In genomic region chr7:130958846-130959245, GRCh38 we compare ENCODE assay signal across 16 cellular contexts.
DNase-seq lines count a peak whose midpoint lies in the region; ATAC-seq, FAIRE-seq and TF ChIP-seq lines count a peak whose summit lies in the region.
"Had no signal": no experiment of that assay in that cellular context is flagged by ENCODE, and none has a peak within 500 bp of the region (broad histone marks: within the 10 kb centered on the region; RNA-seq: fewer than 3 reads in every experiment).

No MANE protein-coding gene starts in this region.

- peaks cover 56% of the 10 kb centered on the region for H3K36me3 Mint-ChIP-seq in activated naive CD4-positive, alpha-beta T cell treated with anti-CD3 and anti-CD28 coated beads, Interleukin-2, amount 10 ng/mL, durations not matched to agents 7 days and 5 days
- peaks cover 4% of the 10 kb centered on the region for H3K36me3 Mint-ChIP-seq in IgD-negative memory B cell
- H3K36me3 Mint-ChIP-seq in activated T-helper 1 cell treated with anti-CD3 and anti-CD28 coated beads, Interleukin-12 subunit alpha, Interleukin-12 subunit beta, Interleukin-2, Interleukin-4 antibody, amounts not matched to agents 30 ng/mL and 10 ng/mL and 1 ng/mL, durations not matched to agents 14 hours and 24 hours and 36 hours (ENCODE audit: low read depth): peaks cover 58% of the 10 kb centered on the region

- peaks cover 0 to 64% of the 10 kb centered on the region in 2 donors for H3K36me3 ChIP-seq in gastrocnemius medialis
- H3K36me3 ChIP-seq: ovary had no signal

- no peaks in the 10 kb centered on the region for H3K27me3 Mint-ChIP-seq in activated naive CD4-positive, alpha-beta T cell treated with anti-CD3 and anti-CD28 coated beads, Interleukin-2, amount 10 ng/mL, durations not matched to agents 7 days and 5 days
- no peaks in the 10 kb centered on the region for H3K27me3 Mint-ChIP-seq in IgD-negative memory B cell
- no peaks in the 10 kb centered on the region for H3K27me3 Mint-ChIP-seq in activated T-helper 1 cell treated with anti-CD3 and anti-CD28 coated beads, Interleukin-12 subunit alpha, Interleukin-12 subunit beta, Interleukin-2, Interleukin-4 antibody, amounts not matched to agents 30 ng/mL and 10 ng/mL and 1 ng/mL, durations not matched to agents 14 hours and 24 hours and 36 hours (ENCODE audit: insufficient read depth)

- ATAC-seq in gastrocnemius medialis (no peak), HG02870 (IDR thresholded peaks at IDR 0.05; ENCODE audit: unreplicated experiment) (no peak)
- ATAC-seq: PC-3 had no signal

- peak overlapping the region; percentile 90 for H3K4me3 Mint-ChIP-seq in activated naive CD4-positive, alpha-beta T cell treated with anti-CD3 and anti-CD28 coated beads, Interleukin-2, amount 10 ng/mL, durations not matched to agents 7 days and 5 days
- H3K4me3 Mint-ChIP-seq in IgD-negative memory B cell: peak overlapping the region; percentile 8 to 89 (median 80)
- peak overlapping the region; percentile 92 for H3K4me3 Mint-ChIP-seq in activated T-helper 1 cell treated with anti-CD3 and anti-CD28 coated beads, Interleukin-12 subunit alpha, Interleukin-12 subunit beta, Interleukin-2, Interleukin-4 antibody, amounts not matched to agents 30 ng/mL and 10 ng/mL and 1 ng/mL, durations not matched to agents 14 hours and 24 hours and 36 hours

- in situ Hi-C loops in gastrocnemius medialis (cut with MboI; ENCODE audit: low sequenced_read_pairs in 4 of 4): no loop called here

- CTCF ChIA-PET in activated naive CD4-positive, alpha-beta T cell treated with anti-CD3 and anti-CD28 coated beads, Interleukin-2, amount 10 ng/mL, durations not matched to agents 7 days and 5 days (lab: Charles Lee): interaction anchor here (0.7 to 7.2 kb wide), 17 partner anchors 12 to 227 kb away, joined by 3 to 54 read pairs (median 5); no protein-coding TSS in a partner anchor

- H3K9me3 Mint-ChIP-seq in activated naive CD4-positive, alpha-beta T cell treated with anti-CD3 and anti-CD28 coated beads, Interleukin-2, amount 10 ng/mL, durations not matched to agents 7 days and 5 days: no peaks in the 10 kb centered on the region
- no peaks in the 10 kb centered on the region for H3K9me3 Mint-ChIP-seq in IgD-negative memory B cell
- no peaks in the 10 kb centered on the region for H3K9me3 Mint-ChIP-seq in activated T-helper 1 cell treated with anti-CD3 and anti-CD28 coated beads, Interleukin-12 subunit alpha, Interleukin-12 subunit beta, Interleukin-2, Interleukin-4 antibody, amounts not matched to agents 30 ng/mL and 10 ng/mL and 1 ng/mL, durations not matched to agents 14 hours and 24 hours and 36 hours

- no peaks in the 10 kb centered on the region for H3K9me3 ChIP-seq in gastrocnemius medialis
- H3K9me3 ChIP-seq: ovary had no signal

- no peaks in the 10 kb centered on the region for H3K27me3 ChIP-seq in gastrocnemius medialis
- H3K27me3 ChIP-seq: ovary had no signal

- H3K4me1 Mint-ChIP-seq in activated naive CD4-positive, alpha-beta T cell treated with anti-CD3 and anti-CD28 coated beads, Interleukin-2, amount 10 ng/mL, durations not matched to agents 7 days and 5 days: peaks cover 70% of the 10 kb centered on the region
- peaks cover 71 to 76% (median 72%) of the 10 kb centered on the region in 3 donors for H3K4me1 Mint-ChIP-seq in IgD-negative memory B cell
- peaks cover 28% of the 10 kb centered on the region for H3K4me1 Mint-ChIP-seq in activated T-helper 1 cell treated with anti-CD3 and anti-CD28 coated beads, Interleukin-12 subunit alpha, Interleukin-12 subunit beta, Interleukin-2, Interleukin-4 antibody, amounts not matched to agents 30 ng/mL and 10 ng/mL and 1 ng/mL, durations not matched to agents 14 hours and 24 hours and 36 hours (ENCODE audit: low read depth)

- peak overlapping the region; percentile 92 for H3K27ac Mint-ChIP-seq in activated naive CD4-positive, alpha-beta T cell treated with anti-CD3 and anti-CD28 coated beads, Interleukin-2, amount 10 ng/mL, durations not matched to agents 7 days and 5 days
- peak overlapping the region; percentile 85 to 97 (median 95) for H3K27ac Mint-ChIP-seq in IgD-negative memory B cell
- H3K27ac Mint-ChIP-seq in activated T-helper 1 cell treated with anti-CD3 and anti-CD28 coated beads, Interleukin-12 subunit alpha, Interleukin-12 subunit beta, Interleukin-2, Interleukin-4 antibody, amounts not matched to agents 30 ng/mL and 10 ng/mL and 1 ng/mL, durations not matched to agents 14 hours and 24 hours and 36 hours: peak overlapping the region; percentile 81

- no peak for TF ChIP-seq POLR2A in gastrocnemius medialis (IDR thresholded peaks at IDR 0.05)

- intact Hi-C loops in activated T-helper 1 cell treated with anti-CD3 and anti-CD28 coated beads, Interleukin-12 subunit alpha, Interleukin-12 subunit beta, Interleukin-2, Interleukin-4 antibody, amounts not matched to agents 30 ng/mL and 10 ng/mL and 1 ng/mL, durations not matched to agents 14 hours and 24 hours and 36 hours (cut with micrococcal nuclease): no loop called here
- intact Hi-C loops in gastrocnemius medialis (cut with DNase I; ENCODE audit: low total_unique reads): loop anchor here (5.0 kb wide), 1 partner anchor 68 kb away; no protein-coding TSS in a partner anchor

- no peak for TF ChIP-seq CTCF in gastrocnemius medialis (IDR thresholded peaks at IDR 0.05 in 4 of 5, conservative IDR thresholded peaks at IDR 0.05 in 1 of 5)
- no peak for TF ChIP-seq CTCF in D721Med (IDR thresholded peaks at IDR 0.05; ENCODE audit: insufficient read depth, missing control alignments)

- no peak for DNase-seq in activated naive CD4-positive, alpha-beta T cell treated with anti-CD3 and anti-CD28 coated beads, Interleukin-2, amount 10 ng/mL, durations not matched to agents 7 days and 5 days
- no peak for DNase-seq in activated naive CD4-positive, alpha-beta T cell (lab: John Stamatoyannopoulos, UW)
- DNase-seq in activated T-helper 1 cell treated with anti-CD3 and anti-CD28 coated beads, Interleukin-12 subunit alpha, Interleukin-12 subunit beta, Interleukin-2, Interleukin-4 antibody, amounts not matched to agents 30 ng/mL and 10 ng/mL and 1 ng/mL, durations not matched to agents 14 hours and 24 hours and 36 hours (ENCODE audit: low spot score): no peak
- DNase-seq in gastrocnemius medialis: no peak
- no peak for DNase-seq in activated CD4-positive, CD25-positive, alpha-beta regulatory T cell treated with anti-CD3 and anti-CD28 coated beads, Interleukin-2, amount 50 U/mL, for 72 hours
- DNase-seq in D721Med (ENCODE audit: insufficient read length, low spot score): no peak
- DNase-seq: activated T-cell treated with anti-CD3 and anti-CD28 coated beads, Interleukin-2, amount 50 U/mL, for 48 hours; C1 segment of cervical spinal cord; caudate nucleus; NCI-H345; ovary; PC-3 had no signal

- no peak overlapping the region for H3K4me3 ChIP-seq in gastrocnemius medialis
- H3K4me3 ChIP-seq: lung, ovary had no signal

- H3K4me1 ChIP-seq in gastrocnemius medialis: peaks cover 54 to 76% of the 10 kb centered on the region in 2 donors

- H3K27ac ChIP-seq in gastrocnemius medialis: peak overlapping the region; percentile 22 to 62 (median 32)
- H3K27ac ChIP-seq: ovary had no signal

- FAIRE-seq in D721Med (lab: Jason Lieb, UNC): no peak
- FAIRE-seq: TTC549 had no signal
